10 cellular contexts compared by ENCODE assay signal in genomic region chr1:157652859-157653493, GRCh38. TPM values are rescaled to one million over a fixed set of nuclear protein-coding genes. Genes with fewer than 3 reads are reported as not detected.
DNase-seq lines count a peak whose midpoint lies in the region; ATAC-seq and TF ChIP-seq lines count a peak whose summit lies in the region.
"Had no signal": no experiment of that assay in that cellular context is flagged by ENCODE, and none has a peak within 500 bp of the region (broad histone marks: within the 10 kb centered on the region; RNA-seq: fewer than 3 reads in every experiment).

No MANE protein-coding gene starts in this region.

- POLR2A ChIA-PET in GM10248 (lab: Yijun Ruan, JAX) = no interaction called here

- no peaks in the 10 kb centered on the region for H3K9me3 ChIP-seq in gastroesophageal sphincter
- H3K9me3 ChIP-seq in transverse colon = no peaks in the 10 kb centered on the region

- ATAC-seq in HG03139 (IDR thresholded peaks at IDR 0.05; ENCODE audit: unreplicated experiment) = peak; percentile 93
- ATAC-seq in gastroesophageal sphincter = no peak

- TF ChIP-seq EP300 in gastroesophageal sphincter (IDR thresholded peaks at IDR 0.05) (no peak), transverse colon (IDR thresholded peaks at IDR 0.05; ENCODE audit: low read depth) (no peak)

- peak; percentile 59 for DNase-seq in GM10248 (ENCODE audit: extremely low spot score)
- DNase-seq in GM20000 (ENCODE audit: low spot score) = peak; percentile 67
- DNase-seq in SIG-M5 (lab: John Stamatoyannopoulos, UW) = peak; percentile 97
- DNase-seq in middle frontal gyrus (ENCODE audit: extremely low spot score, low spot score) = no peak
- no peak for DNase-seq in RKO (ENCODE audit: low spot score)
- DNase-seq in transverse colon = no peak
- DNase-seq: CD4-positive, alpha-beta memory T cell had no signal

- no peak for TF ChIP-seq POLR2A in gastroesophageal sphincter (IDR thresholded peaks at IDR 0.05)
- TF ChIP-seq POLR2A in transverse colon (IDR thresholded peaks at IDR 0.05) = no peak

- H3K27ac ChIP-seq in gastroesophageal sphincter (no peak overlapping the region), transverse colon (no peak overlapping the region)

- CTCF ChIA-PET in GM10248 (lab: Yijun Ruan, JAX) = interaction anchor here (1.4 kb wide), 1 partner anchor 23 kb away, joined by 3 read pairs; no protein-coding TSS in a partner anchor

- H3K36me3 ChIP-seq in gastroesophageal sphincter = no peaks in the 10 kb centered on the region
- no peaks in the 10 kb centered on the region for H3K36me3 ChIP-seq in transverse colon

- 66 to 75% methylated on average over 2 to 5 of the region's 5 CpGs for WGBS in gastroesophageal sphincter (ENCODE audit: low coverage in 1 of 2), 2 donors
- 57 to 59% methylated on average over 5 of the region's 5 CpGs for WGBS in transverse colon (ENCODE audit: low coverage in 1 of 2), 2 donors

- H3K4me3 ChIP-seq in gastroesophageal sphincter = no peak overlapping the region
- H3K4me3 ChIP-seq in transverse colon = no peak overlapping the region

- H3K27me3 ChIP-seq in gastroesophageal sphincter = peaks cover 4% of the 10 kb centered on the region
- peaks cover 24% of the 10 kb centered on the region for H3K27me3 ChIP-seq in transverse colon

- intact Hi-C loops in transverse colon (cut with DNase I; ENCODE audit: low total_unique reads) = no loop called here

- H3K4me1 ChIP-seq in gastroesophageal sphincter = no peaks in the 10 kb centered on the region
- no peaks in the 10 kb centered on the region for H3K4me1 ChIP-seq in transverse colon

- TF ChIP-seq CTCF in GM10248 (IDR thresholded peaks at IDR 0.05; ENCODE audit: control extremely low read depth, extremely low read depth, low read depth, missing control alignments) = no peak
- no peak for TF ChIP-seq CTCF in GM20000 (IDR thresholded peaks at IDR 0.05; ENCODE audit: extremely low read depth, missing control alignments)
- TF ChIP-seq CTCF in gastroesophageal sphincter (IDR thresholded peaks at IDR 0.05) = no peak
- TF ChIP-seq CTCF in transverse colon (IDR thresholded peaks at IDR 0.05) = no peak

- in situ Hi-C loops in transverse colon (cut with MboI; ENCODE audit: low pct_ligation_motif_present in 1 of 4, low pct_unique_long_range_greater_than_20kb in 1 of 4, low sequenced_read_pairs in 3 of 4) = no loop called here

RNA-seq across cellular contexts. Expression of gene FCRL3, which starts 47.6 kb away (rescaled TPM):
- under 1 TPM in 2 of 4 donors, not detected in 2; 0.12 to 0.35 TPM for total RNA-seq in gastroesophageal sphincter
- 1 to 10 TPM in 2 of 4 donors, not detected in 2; 4.0 to 4.9 TPM for total RNA-seq in transverse colon
- total RNA-seq: neural crest cell had no signal

RNA-seq across cellular contexts. Expression of gene FCRL4, which starts 55.1 kb away (rescaled TPM):
- total RNA-seq in gastroesophageal sphincter (under 1 TPM in 1 of 4 donors, not detected in 3; 0.35 TPM), transverse colon (not detected)
- total RNA-seq: CD4-positive, alpha-beta memory T cell; neural crest cell had no signal

Comparison
In these comparisons a context has a peak if more than half of its experiments do, and no peak if none do; other contexts are left out.
1. DNase-seq: peak in GM10248 (single experiment), GM20000 (single experiment) and SIG-M5 (single experiment); none in middle frontal gyrus (single experiment), RKO (single experiment) and transverse colon (single experiment).